In genomic region chr10:76942556-76943416, GRCh38 we compare ENCODE assay signal across 20 cellular contexts.
A peak's percentile ranks its signal among the peaks of the same experiment; 100 is the strongest.
DNase-seq lines count a peak whose midpoint lies in the region; ATAC-seq and TF ChIP-seq lines count a peak whose summit lies in the region.
"Had no signal": no experiment of that assay in that cellular context is flagged by ENCODE, and none has a peak within 500 bp of the region (broad histone marks: within the 10 kb centered on the region; RNA-seq: fewer than 3 reads in every experiment).

No MANE protein-coding gene starts in this region.

- ATAC-seq in activated T-cell treated with anti-CD3 and anti-CD28 coated beads, Interleukin-2, amount 50 U/mL, for 4 hours, result no peak
- ATAC-seq: A549; effector memory CD8-positive, alpha-beta T cell; natural killer cell; upper lobe of right lung had no signal

- H3K27ac Mint-ChIP-seq in activated T-cell treated with anti-CD3 and anti-CD28 coated beads, Interleukin-2, amount 50 U/mL, for 24 hours, result peak overlapping the region; percentile 82
- no peak overlapping the region for H3K27ac Mint-ChIP-seq in activated CD4-positive, alpha-beta memory T cell treated with anti-CD3 and anti-CD28 coated beads, Interleukin-2, amount 10 ng/mL, durations not matched to agents 7 days and 5 days
- H3K27ac Mint-ChIP-seq: CD14-positive monocyte; effector memory CD8-positive, alpha-beta T cell; natural killer cell; T-helper 1 cell treated with Interleukin-12 subunit alpha and Interleukin-12 subunit beta and Interleukin-4 antibody, amounts not matched to agents 30 μg/mL and 1 μg/mL, for 36 hours had no signal

- no peaks in the 10 kb centered on the region for H3K36me3 ChIP-seq in uterus
- H3K36me3 ChIP-seq in vagina, result no peaks in the 10 kb centered on the region
- H3K36me3 ChIP-seq: upper lobe of right lung had no signal

- TF ChIP-seq POLR2A in uterus (IDR thresholded peaks at IDR 0.05) (no peak), vagina (IDR thresholded peaks at IDR 0.05) (no peak)

- no peak overlapping the region for H3K4me3 ChIP-seq in foreskin fibroblast (ENCODE audit: low read depth in 1 of 2, low read length in 2 of 2)
- H3K4me3 ChIP-seq in uterus, result no peak overlapping the region
- no peak overlapping the region for H3K4me3 ChIP-seq in vagina
- H3K4me3 ChIP-seq: A549, upper lobe of right lung had no signal

- no peaks in the 10 kb centered on the region for H3K27me3 ChIP-seq in uterus
- no peaks in the 10 kb centered on the region for H3K27me3 ChIP-seq in vagina
- H3K27me3 ChIP-seq: upper lobe of right lung had no signal

- H3K4me1 ChIP-seq in uterus, result peaks cover 0 to 4% of the 10 kb centered on the region in 2 donors
- peaks cover 7% of the 10 kb centered on the region for H3K4me1 ChIP-seq in vagina
- H3K4me1 ChIP-seq: A549, upper lobe of right lung had no signal

- H3K36me3 Mint-ChIP-seq in activated T-cell treated with anti-CD3 and anti-CD28 coated beads, Interleukin-2, amount 50 U/mL, for 24 hours (ENCODE audit: low read depth), result no peaks in the 10 kb centered on the region
- no peaks in the 10 kb centered on the region for H3K36me3 Mint-ChIP-seq in activated T-cell treated with anti-CD3 and anti-CD28 coated beads, Interleukin-2, amount 50 U/mL, for 4 hours (ENCODE audit: insufficient read depth)
- H3K36me3 Mint-ChIP-seq in activated CD4-positive, alpha-beta memory T cell treated with anti-CD3 and anti-CD28 coated beads, Interleukin-2, amount 10 ng/mL, durations not matched to agents 7 days and 5 days (ENCODE audit: low read depth), result no peaks in the 10 kb centered on the region
- H3K36me3 Mint-ChIP-seq: CD14-positive monocyte, natural killer cell had no signal

- TF ChIP-seq CTCF in foreskin fibroblast (IDR thresholded peaks at IDR 0.05; ENCODE audit: low read depth, low read length) (no peak), uterus (IDR thresholded peaks at IDR 0.05) (no peak), vagina (IDR thresholded peaks at IDR 0.05) (no peak)

- H3K27me3 Mint-ChIP-seq in activated T-cell treated with anti-CD3 and anti-CD28 coated beads, Interleukin-2, amount 50 U/mL, for 24 hours, result peaks cover 5% of the 10 kb centered on the region
- H3K27me3 Mint-ChIP-seq in activated T-cell treated with anti-CD3 and anti-CD28 coated beads, Interleukin-2, amount 50 U/mL, for 4 hours (ENCODE audit: low read depth), result no peaks in the 10 kb centered on the region
- no peaks in the 10 kb centered on the region for H3K27me3 Mint-ChIP-seq in activated CD4-positive, alpha-beta memory T cell treated with anti-CD3 and anti-CD28 coated beads, Interleukin-2, amount 10 ng/mL, durations not matched to agents 7 days and 5 days
- H3K27me3 Mint-ChIP-seq: effector memory CD8-positive, alpha-beta T cell had no signal

- CTCF ChIA-PET in activated CD4-positive, alpha-beta memory T cell treated with anti-CD3 and anti-CD28 coated beads, Interleukin-2, amount 10 ng/mL, durations not matched to agents 7 days and 5 days (lab: Charles Lee), result no interaction called here

- H3K27ac ChIP-seq in uterus (peak overlapping the region; percentile 28 to 42), vagina (no peak overlapping the region)
- H3K27ac ChIP-seq: A549, upper lobe of right lung, VCaP had no signal

- H3K9me3 ChIP-seq in uterus, result no peaks in the 10 kb centered on the region
- H3K9me3 ChIP-seq in vagina, result no peaks in the 10 kb centered on the region
- H3K9me3 ChIP-seq: A549, upper lobe of right lung had no signal

- peaks cover 16% of the 10 kb centered on the region for H3K4me1 Mint-ChIP-seq in activated T-cell treated with anti-CD3 and anti-CD28 coated beads, Interleukin-2, amount 50 U/mL, for 24 hours (ENCODE audit: low read depth)
- no peaks in the 10 kb centered on the region for H3K4me1 Mint-ChIP-seq in activated T-cell treated with anti-CD3 and anti-CD28 coated beads, Interleukin-2, amount 50 U/mL, for 4 hours (ENCODE audit: low read depth)
- H3K4me1 Mint-ChIP-seq in activated CD4-positive, alpha-beta memory T cell treated with anti-CD3 and anti-CD28 coated beads, Interleukin-2, amount 10 ng/mL, durations not matched to agents 7 days and 5 days, result no peaks in the 10 kb centered on the region
- H3K4me1 Mint-ChIP-seq: natural killer cell had no signal

- peak; percentile 29 for DNase-seq in activated T-cell treated with anti-CD3 and anti-CD28 coated beads, Interleukin-2, amount 50 U/mL, for 24 hours
- no peak for DNase-seq in activated T-cell treated with anti-CD3 and anti-CD28 coated beads, Interleukin-2, amount 50 U/mL, for 4 hours
- DNase-seq in SK-N-DZ (ENCODE audit: low spot score), result peak; percentile 81
- DNase-seq in foreskin fibroblast, result peak; percentile 6 to 46
- no peak for DNase-seq in uterus
- DNase-seq in middle frontal gyrus (ENCODE audit: extremely low spot score, low spot score), result no peak
- no peak for DNase-seq in activated CD4-positive, alpha-beta memory T cell treated with anti-CD3 and anti-CD28 coated beads, Interleukin-2, amount 10 ng/mL, durations not matched to agents 7 days and 5 days
- DNase-seq in vagina (ENCODE audit: extremely low spot score in 2 of 2), result no peak
- DNase-seq: activated naive CD4-positive, alpha-beta T cell treated with Interleukin-2 at 50 U/mL for 16 hours; anterior cingulate cortex; effector memory CD8-positive, alpha-beta T cell; natural killer cell; NCI-H1436 treated with DMSO at 0.1 percent for 48 hours; NCI-H774; SIG-M5; upper lobe of right lung had no signal

- H3K9me3 Mint-ChIP-seq in activated T-cell treated with anti-CD3 and anti-CD28 coated beads, Interleukin-2, amount 50 U/mL, for 24 hours, result no peaks in the 10 kb centered on the region
- H3K9me3 Mint-ChIP-seq in activated T-cell treated with anti-CD3 and anti-CD28 coated beads, Interleukin-2, amount 50 U/mL, for 4 hours, result no peaks in the 10 kb centered on the region
- H3K9me3 Mint-ChIP-seq in activated CD4-positive, alpha-beta memory T cell treated with anti-CD3 and anti-CD28 coated beads, Interleukin-2, amount 10 ng/mL, durations not matched to agents 7 days and 5 days, result peaks cover 4% of the 10 kb centered on the region
- H3K9me3 Mint-ChIP-seq: natural killer cell; T-helper 1 cell treated with Interleukin-12 subunit alpha and Interleukin-12 subunit beta and Interleukin-4 antibody, amounts not matched to agents 30 μg/mL and 1 μg/mL, for 36 hours had no signal

- POLR2A ChIA-PET in activated CD4-positive, alpha-beta memory T cell treated with anti-CD3 and anti-CD28 coated beads, Interleukin-2, amount 10 ng/mL, durations not matched to agents 7 days and 5 days (lab: Charles Lee), result no interaction called here

- H3K4me3 Mint-ChIP-seq in activated T-cell treated with anti-CD3 and anti-CD28 coated beads, Interleukin-2, amount 50 U/mL, for 24 hours, result no peak overlapping the region
- H3K4me3 Mint-ChIP-seq in activated T-cell treated with anti-CD3 and anti-CD28 coated beads, Interleukin-2, amount 50 U/mL, for 4 hours, result no peak overlapping the region
- no peak overlapping the region for H3K4me3 Mint-ChIP-seq in activated CD4-positive, alpha-beta memory T cell treated with anti-CD3 and anti-CD28 coated beads, Interleukin-2, amount 10 ng/mL, durations not matched to agents 7 days and 5 days
- H3K4me3 Mint-ChIP-seq: CD14-positive monocyte; effector memory CD8-positive, alpha-beta T cell; natural killer cell; T-helper 1 cell treated with Interleukin-12 subunit alpha and Interleukin-12 subunit beta and Interleukin-4 antibody, amounts not matched to agents 30 μg/mL and 1 μg/mL, for 36 hours had no signal

- intact Hi-C loops in uterus (cut with DNase I; ENCODE audit: low total_unique reads) (no loop called here), vagina (cut with DNase I) (no loop called here)

Comparison
In these comparisons a context has a peak if more than half of its experiments do, and no peak if none do; other contexts are left out.
1. DNase-seq: peak in activated T-cell treated with anti-CD3 and anti-CD28 coated beads, Interleukin-2, amount 50 U/mL, for 24 hours (single experiment), SK-N-DZ (single experiment) and foreskin fibroblast (2 of 2); none in activated T-cell treated with anti-CD3 and anti-CD28 coated beads, Interleukin-2, amount 50 U/mL, for 4 hours (single experiment), uterus (0 of 2), middle frontal gyrus (single experiment), activated CD4-positive, alpha-beta memory T cell treated with anti-CD3 and anti-CD28 coated beads, Interleukin-2, amount 10 ng/mL, durations not matched to agents 7 days and 5 days (single experiment) and vagina (0 of 2).